ENCODE assay signal across 40 cellular contexts in genomic region chr2:137093116-137093515, GRCh38.
"Had no signal": no experiment of that assay in that cellular context is flagged by ENCODE, and none has a peak within 500 bp of the region (broad histone marks: within the 10 kb centered on the region; RNA-seq: fewer than 3 reads in every experiment).

No MANE protein-coding gene starts in this region.

- H3K4me3 ChIP-seq: adrenal gland, ascending aorta, body of pancreas, breast epithelium, cardiac muscle cell had no signal

- H3K27me3 Mint-ChIP-seq: activated naive CD4-positive, alpha-beta T cell treated with anti-CD3 and anti-CD28 coated beads, Interleukin-2, amount 10 ng/mL, durations not matched to agents 7 days and 5 days; activated naive CD4-positive, alpha-beta T cell treated with anti-CD3 and anti-CD28 coated beads, Interleukin-2, amount 50 U/mL, for 24 hours; activated naive CD8-positive, alpha-beta T cell; activated naive CD8-positive, alpha-beta T cell treated with anti-CD3 and anti-CD28 coated beads for 36 hours; activated naive CD8-positive, alpha-beta T cell treated with anti-CD3 and anti-CD28 coated beads, Interleukin-2, amount 10 ng/mL, durations not matched to agents 7 days and 5 days; activated naive CD8-positive, alpha-beta T cell treated with anti-CD3 and anti-CD28 coated beads, Interleukin-2, amount 50 U/mL, for 24 hours; activated T-cell treated with anti-CD3 and anti-CD28 coated beads, Interleukin-2, amount 50 U/mL, for 24 hours; activated T-helper 17 cell treated with anti-CD3 and anti-CD28 coated beads, Interleukin-2, amount 50 U/mL, for 72 hours; central memory CD8-positive, alpha-beta T cell had no signal

- H3K4me3 Mint-ChIP-seq: activated naive CD4-positive, alpha-beta T cell treated with anti-CD3 and anti-CD28 coated beads for 36 hours; activated naive CD4-positive, alpha-beta T cell treated with anti-CD3 and anti-CD28 coated beads, Interleukin-2, amount 10 ng/mL, durations not matched to agents 7 days and 5 days; activated naive CD4-positive, alpha-beta T cell treated with anti-CD3 and anti-CD28 coated beads, Interleukin-2, amount 50 U/mL, for 24 hours; activated naive CD8-positive, alpha-beta T cell; activated naive CD8-positive, alpha-beta T cell treated with anti-CD3 and anti-CD28 coated beads for 36 hours; activated naive CD8-positive, alpha-beta T cell treated with anti-CD3 and anti-CD28 coated beads, Interleukin-2, amount 10 ng/mL, durations not matched to agents 7 days and 5 days; activated naive CD8-positive, alpha-beta T cell treated with anti-CD3 and anti-CD28 coated beads, Interleukin-2, amount 50 U/mL, for 24 hours; activated T-cell treated with anti-CD3 and anti-CD28 coated beads, Interleukin-2, amount 50 U/mL, for 24 hours; activated T-cell treated with anti-CD3 and anti-CD28 coated beads, Interleukin-2, amount 50 U/mL, for 4 hours; activated T-cell treated with anti-CD3 and anti-CD28 coated beads, Interleukin-2, amount 50 U/mL, for 72 hours; activated T-helper 1 cell treated with anti-CD3 and anti-CD28 coated beads, Interleukin-12 subunit alpha, Interleukin-12 subunit beta, Interleukin-2, Interleukin-4 antibody, amounts not matched to agents 30 ng/mL and 10 ng/mL and 1 ng/mL, durations not matched to agents 14 hours and 24 hours and 36 hours; activated T-helper 17 cell treated with anti-CD3 and anti-CD28 coated beads, Interleukin-2, amount 50 U/mL, for 72 hours; brain; central memory CD8-positive, alpha-beta T cell had no signal

- H3K4me1 ChIP-seq: adrenal gland, ascending aorta, body of pancreas, breast epithelium had no signal

- DNase-seq: activated effector memory CD4-positive, alpha-beta T cell treated with anti-CD3 and anti-CD28 coated beads, Interleukin-2, amount 50 U/mL, for 16 hours; activated effector memory CD4-positive, alpha-beta T cell treated with Interleukin-2 at 50 U/mL for 16 hours; activated gamma-delta T cell; activated gamma-delta T cell treated with Interleukin-2 at 50 U/mL for 16 hours; activated naive CD4-positive, alpha-beta T cell; activated naive CD4-positive, alpha-beta T cell treated with anti-CD3 and anti-CD28 coated beads for 36 hours; activated naive CD4-positive, alpha-beta T cell treated with anti-CD3 and anti-CD28 coated beads, Interleukin-2, amount 10 ng/mL, durations not matched to agents 7 days and 5 days; activated naive CD4-positive, alpha-beta T cell treated with anti-CD3 and anti-CD28 coated beads, Interleukin-2, amount 50 U/mL, for 16 hours; activated naive CD4-positive, alpha-beta T cell treated with Interleukin-2 at 50 U/mL for 16 hours; activated naive CD8-positive, alpha-beta T cell treated with anti-CD3 and anti-CD28 coated beads for 36 hours; activated naive CD8-positive, alpha-beta T cell treated with anti-CD3 and anti-CD28 coated beads, Interleukin-2, amount 10 ng/mL, durations not matched to agents 7 days and 5 days; activated naive CD8-positive, alpha-beta T cell treated with anti-CD3 and anti-CD28 coated beads, Interleukin-2, amount 50 U/mL, for 24 hours; activated T-cell treated with anti-CD3 and anti-CD28 coated beads, Interleukin-2, amount 50 U/mL, for 1 hour; activated T-cell treated with anti-CD3 and anti-CD28 coated beads, Interleukin-2, amount 50 U/mL, for 24 hours; activated T-cell treated with anti-CD3 and anti-CD28 coated beads, Interleukin-2, amount 50 U/mL, for 4 hours; activated T-cell treated with anti-CD3 and anti-CD28 coated beads, Interleukin-2, amount 50 U/mL, for 48 hours; activated T-cell treated with anti-CD3 and anti-CD28 coated beads, Interleukin-2, amount 50 U/mL, for 72 hours; adrenal gland; amniotic stem cell; amygdala; anterior cingulate cortex; aorta; body of pancreas; brain microvascular endothelial cell; caudate nucleus; central memory CD4-positive, alpha-beta T cell; cerebellar nuclear complex had no signal

- H3K27me3 ChIP-seq: adrenal gland, ascending aorta, body of pancreas, brain microvascular endothelial cell, breast epithelium, cardiac muscle cell had no signal

- FAIRE-seq: astrocyte, bronchial epithelial cell had no signal

- H3K36me3 ChIP-seq: adrenal gland, ascending aorta, brain microvascular endothelial cell, breast epithelium, cardiac muscle cell had no signal

- H3K9me3 Mint-ChIP-seq: activated naive CD4-positive, alpha-beta T cell treated with anti-CD3 and anti-CD28 coated beads for 36 hours; activated naive CD4-positive, alpha-beta T cell treated with anti-CD3 and anti-CD28 coated beads, Interleukin-2, amount 50 U/mL, for 24 hours; activated naive CD8-positive, alpha-beta T cell treated with anti-CD3 and anti-CD28 coated beads for 36 hours; activated naive CD8-positive, alpha-beta T cell treated with anti-CD3 and anti-CD28 coated beads, Interleukin-2, amount 10 ng/mL, durations not matched to agents 7 days and 5 days; activated T-cell treated with anti-CD3 and anti-CD28 coated beads, Interleukin-2, amount 50 U/mL, for 24 hours; activated T-cell treated with anti-CD3 and anti-CD28 coated beads, Interleukin-2, amount 50 U/mL, for 72 hours; activated T-helper 1 cell treated with anti-CD3 and anti-CD28 coated beads, Interleukin-12 subunit alpha, Interleukin-12 subunit beta, Interleukin-2, Interleukin-4 antibody, amounts not matched to agents 30 ng/mL and 10 ng/mL and 1 ng/mL, durations not matched to agents 14 hours and 24 hours and 36 hours; activated T-helper 17 cell treated with anti-CD3 and anti-CD28 coated beads, Interleukin-2, amount 50 U/mL, for 72 hours; activated T-helper 2 cell treated with anti-CD3 and anti-CD28 coated beads, Interferon-gamma antibody, Interleukin-2, Interleukin-4, amounts not matched to agents 10 μg/mL and 5 μg/mL and 100 μg/mL, durations not matched to agents 14 hours and 24 hours and 36 hours; brain; central memory CD8-positive, alpha-beta T cell had no signal

- ATAC-seq: activated naive CD4-positive, alpha-beta T cell treated with anti-CD3 and anti-CD28 coated beads, Interleukin-2, amount 50 U/mL, for 72 hours; activated naive CD8-positive, alpha-beta T cell treated with anti-CD3 and anti-CD28 coated beads, Interleukin-2, amount 50 U/mL, for 24 hours; activated T-cell treated with anti-CD3 and anti-CD28 coated beads, Interleukin-2, amount 50 U/mL, for 4 hours; activated T-cell treated with anti-CD3 and anti-CD28 coated beads, Interleukin-2, amount 50 U/mL, for 72 hours; activated T-helper 17 cell treated with anti-CD3 and anti-CD28 coated beads, Interleukin-2, amount 50 U/mL, for 72 hours; body of pancreas had no signal

- H3K27ac ChIP-seq: adrenal gland, body of pancreas, brain microvascular endothelial cell, breast epithelium, cardiac muscle cell had no signal

- H3K27ac Mint-ChIP-seq: activated naive CD4-positive, alpha-beta T cell treated with anti-CD3 and anti-CD28 coated beads for 36 hours; activated naive CD4-positive, alpha-beta T cell treated with anti-CD3 and anti-CD28 coated beads, Interleukin-2, amount 10 ng/mL, durations not matched to agents 7 days and 5 days; activated naive CD4-positive, alpha-beta T cell treated with anti-CD3 and anti-CD28 coated beads, Interleukin-2, amount 50 U/mL, for 24 hours; activated naive CD4-positive, alpha-beta T cell treated with anti-CD3 and anti-CD28 coated beads, Interleukin-2, amount 50 U/mL, for 72 hours; activated naive CD8-positive, alpha-beta T cell; activated naive CD8-positive, alpha-beta T cell treated with anti-CD3 and anti-CD28 coated beads for 36 hours; activated naive CD8-positive, alpha-beta T cell treated with anti-CD3 and anti-CD28 coated beads, Interleukin-2, amount 10 ng/mL, durations not matched to agents 7 days and 5 days; activated naive CD8-positive, alpha-beta T cell treated with anti-CD3 and anti-CD28 coated beads, Interleukin-2, amount 50 U/mL, for 24 hours; activated T-cell treated with anti-CD3 and anti-CD28 coated beads, Interleukin-2, amount 50 U/mL, for 24 hours; activated T-cell treated with anti-CD3 and anti-CD28 coated beads, Interleukin-2, amount 50 U/mL, for 72 hours; activated T-helper 1 cell treated with anti-CD3 and anti-CD28 coated beads, Interleukin-12 subunit alpha, Interleukin-12 subunit beta, Interleukin-2, Interleukin-4 antibody, amounts not matched to agents 30 ng/mL and 10 ng/mL and 1 ng/mL, durations not matched to agents 14 hours and 24 hours and 36 hours; activated T-helper 17 cell treated with anti-CD3 and anti-CD28 coated beads, Interleukin-2, amount 50 U/mL, for 72 hours; activated T-helper 2 cell treated with anti-CD3 and anti-CD28 coated beads, Interferon-gamma antibody, Interleukin-2, Interleukin-4, amounts not matched to agents 10 μg/mL and 5 μg/mL and 100 μg/mL, durations not matched to agents 14 hours and 24 hours and 36 hours; brain had no signal

- H3K36me3 Mint-ChIP-seq: activated naive CD4-positive, alpha-beta T cell treated with anti-CD3 and anti-CD28 coated beads, Interleukin-2, amount 10 ng/mL, durations not matched to agents 7 days and 5 days; activated naive CD4-positive, alpha-beta T cell treated with anti-CD3 and anti-CD28 coated beads, Interleukin-2, amount 50 U/mL, for 24 hours; activated naive CD4-positive, alpha-beta T cell treated with anti-CD3 and anti-CD28 coated beads, Interleukin-2, amount 50 U/mL, for 72 hours; activated naive CD8-positive, alpha-beta T cell; activated naive CD8-positive, alpha-beta T cell treated with anti-CD3 and anti-CD28 coated beads for 36 hours; activated naive CD8-positive, alpha-beta T cell treated with anti-CD3 and anti-CD28 coated beads, Interleukin-2, amount 10 ng/mL, durations not matched to agents 7 days and 5 days; brain had no signal

- H3K9me3 ChIP-seq: adrenal gland, ascending aorta, body of pancreas, breast epithelium had no signal

- H3K4me1 Mint-ChIP-seq: activated naive CD4-positive, alpha-beta T cell treated with anti-CD3 and anti-CD28 coated beads, Interleukin-2, amount 10 ng/mL, durations not matched to agents 7 days and 5 days; activated naive CD4-positive, alpha-beta T cell treated with anti-CD3 and anti-CD28 coated beads, Interleukin-2, amount 50 U/mL, for 24 hours; activated naive CD8-positive, alpha-beta T cell treated with anti-CD3 and anti-CD28 coated beads for 36 hours; activated naive CD8-positive, alpha-beta T cell treated with anti-CD3 and anti-CD28 coated beads, Interleukin-2, amount 10 ng/mL, durations not matched to agents 7 days and 5 days; activated naive CD8-positive, alpha-beta T cell treated with anti-CD3 and anti-CD28 coated beads, Interleukin-2, amount 50 U/mL, for 24 hours; activated T-helper 17 cell treated with anti-CD3 and anti-CD28 coated beads, Interleukin-2, amount 50 U/mL, for 72 hours; brain; central memory CD8-positive, alpha-beta T cell had no signal
